Comparison of ENCODE assay signal across 9 cellular contexts in genomic region chr1:236501093-236501492, GRCh38.
"Had no signal": no experiment of that assay in that cellular context is flagged by ENCODE, and none has a peak within 500 bp of the region (broad histone marks: within the 10 kb centered on the region; RNA-seq: fewer than 3 reads in every experiment).

No MANE protein-coding gene starts in this region.

- H2AFZ ChIP-seq: GM23338 had no signal

- FAIRE-seq: H1, H54, HepG2 had no signal

- ATAC-seq: GM23338, HepG2 had no signal

- H3K27ac ChIP-seq: HL-60 had no signal

- DNase-seq: H9, HCEC 1CT, HFFc6, KG1 had no signal

- H3K4me3 ChIP-seq: GM23338 had no signal

- H3K4me2 ChIP-seq: GM23338 had no signal
